ENCODE assay signal across 8 cellular contexts in the genomic region with DNA sequence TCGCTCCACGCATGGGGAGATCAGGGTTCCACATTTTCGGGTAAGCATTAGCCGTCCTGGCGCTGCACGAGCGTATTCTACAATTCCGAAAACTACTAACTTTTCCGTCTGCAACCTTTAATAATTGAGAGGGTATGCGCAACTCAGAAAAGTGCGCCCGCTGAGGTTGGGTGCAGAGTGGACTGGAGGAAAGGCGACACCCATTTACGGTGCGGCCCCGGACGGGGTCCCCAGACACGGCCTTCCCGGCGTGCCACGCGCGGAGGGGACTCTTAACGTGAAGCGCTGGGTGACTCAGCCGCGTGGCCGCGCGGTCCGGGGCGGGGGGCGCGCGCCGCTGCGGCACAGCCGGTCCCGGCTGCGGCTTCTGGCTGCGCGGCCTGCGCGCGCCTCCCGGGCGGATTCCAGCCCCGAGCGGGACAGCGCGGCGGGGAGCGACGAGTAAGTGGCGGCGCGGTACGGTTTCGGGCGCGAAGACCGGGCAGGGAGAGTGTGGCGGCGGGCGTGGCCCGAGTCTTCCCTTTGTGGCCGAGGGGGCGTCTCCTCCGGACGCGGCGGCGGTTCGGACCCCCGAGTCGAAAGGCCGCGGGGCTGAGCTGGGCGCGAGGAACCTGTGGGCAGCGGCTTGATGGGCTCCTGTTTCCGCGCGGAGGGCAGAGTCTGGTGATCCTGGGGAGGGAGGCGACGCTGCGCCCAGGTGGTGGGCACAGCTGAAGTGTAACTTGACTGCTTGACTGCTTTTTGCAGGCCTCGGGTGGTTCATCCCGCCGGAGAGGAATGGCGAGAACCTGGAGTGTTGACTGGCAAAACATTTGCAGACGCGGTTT. TPM values are rescaled to one million over a fixed set of nuclear protein-coding genes. Genes with fewer than 3 reads are reported as not detected.
DNase-seq lines count a peak whose midpoint lies in the region; ATAC-seq and TF ChIP-seq lines count a peak whose summit lies in the region.

A gene (plus strand): TSS at position 330 of the 827 bp plus-strand sequence. CDS start 27,098 bp downstream, outside the sequence.
A gene with protein sequence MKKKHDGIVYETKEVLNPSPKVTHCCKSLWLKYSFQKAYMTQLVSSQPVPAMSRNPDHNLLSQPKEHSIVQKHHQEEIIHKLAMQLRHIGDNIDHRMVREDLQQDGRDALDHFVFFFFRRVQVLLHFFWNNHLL (minus strand): TSS at position 184 of the 827 bp plus-strand sequence. CDS start 16,772 bp downstream, outside the sequence.

- H3K27me3 ChIP-seq in PC-3 (ENCODE audit: low read length) (no peaks in the 10 kb centered on the region), mucosa of stomach (ENCODE audit: control insufficient read depth, insufficient read depth, low read length) (no peaks in the 10 kb centered on the region)

- peak within 1 kb of the TSS; percentile 83 for H3K27ac ChIP-seq in PC-3 (ENCODE audit: low read length)

- peak within 1 kb of the TSS; percentile 93 for H2AFZ ChIP-seq in PC-3 (ENCODE audit: low read length)

- peak; percentile 73 for DNase-seq in DMS114 treated with DMSO at 0.1 percent for 48 hours (lab: John Stamatoyannopoulos, UW; ENCODE audit: unreplicated experiment)
- peak; percentile 68 for DNase-seq in HuH-7.5 (ENCODE audit: low spot score)
- peak; percentile 91 for DNase-seq in PC-3
- DNase-seq in activated T-cell treated with anti-CD3 and anti-CD28 coated beads, Interleukin-2, amount 50 U/mL, for 1 hour = peak; percentile 87
- peak; percentile 95 to 97 for DNase-seq in erythroblast (lab: John Stamatoyannopoulos, UW)
- peak; percentile 55 to 77 for DNase-seq in stimulated activated CD8-positive, alpha-beta memory T cell treated with anti-CD3 and anti-CD28 coated beads, Interleukin-4, amount 100 ng/mL, for 4 hours (ENCODE audit: low read depth in 2 of 2, low spot score in 1 of 2)

- H4K20me1 ChIP-seq in PC-3 (ENCODE audit: low read length) = no peaks in the 10 kb centered on the region

- H3K4me1 ChIP-seq in PC-3 (ENCODE audit: insufficient read depth, low read length) (peaks cover 29% of the 10 kb centered on the region), mucosa of stomach (ENCODE audit: control insufficient read depth, insufficient read depth, low read length) (peaks cover 27% of the 10 kb centered on the region)

- peaks cover 4% of the 10 kb centered on the region for H3F3A ChIP-seq in PC-3 (ENCODE audit: low read length, unreplicated experiment)

- no TSS peak for BruUV-seq in PC-3 (replicated peaks; lab: Mats Ljungman, UMichigan)

- H3K9me2 ChIP-seq in PC-3 (replicated peaks; ENCODE audit: low read length) = no peaks in the 10 kb centered on the region

- H3K4me3 ChIP-seq in PC-3 (ENCODE audit: low read length) (peak within 1 kb of the TSS; percentile 97), mucosa of stomach (ENCODE audit: low read length) (peak within 1 kb of the TSS; percentile 69)

- H3K79me2 ChIP-seq in PC-3 (ENCODE audit: low read length) = peaks cover 49% of the 10 kb centered on the region

- intact Hi-C loops in PC-3 (cut with micrococcal nuclease) = loop anchor here (1.0 to 5.0 kb wide), 2 partner anchors 151 to 164 kb away; a partner anchor contains a TSS

- H3K4me2 ChIP-seq in PC-3 (ENCODE audit: low read length) = peak within 1 kb of the TSS; percentile 80

- POLR2A ChIA-PET in PC-3 (lab: Charles Lee; ENCODE audit: unreplicated experiment) = interaction anchor here (0.7 kb wide), 1 partner anchor 371 kb away, joined by 5 read pairs; no protein-coding TSS in a partner anchor

- CTCF ChIA-PET in PC-3 (lab: Charles Lee) = interaction anchor here (0.8 kb wide), 1 partner anchor 20 kb away, joined by 3 read pairs; no protein-coding TSS in a partner anchor

- peak within 1 kb of the TSS; percentile 94 for H3K9ac ChIP-seq in PC-3 (ENCODE audit: low read length)
- H3K9ac ChIP-seq in mucosa of stomach (ENCODE audit: low read length) = peak within 1 kb of the TSS; percentile 96

- no peak for TF ChIP-seq CTCF in PC-3 (conservative IDR thresholded peaks at IDR 0.05; ENCODE audit: low read depth, low read length)

- no peaks in the 10 kb centered on the region for H3K36me3 ChIP-seq in PC-3 (ENCODE audit: low read depth, low read length)
- H3K36me3 ChIP-seq in mucosa of stomach (ENCODE audit: control insufficient read depth, insufficient read depth, low read length) = no peaks in the 10 kb centered on the region

- peak; percentile 97 for TF ChIP-seq POLR2A in erythroblast (IDR thresholded peaks at IDR 0.05; ENCODE audit: low read length)

- no peaks in the 10 kb centered on the region for H3K9me3 ChIP-seq in PC-3 (ENCODE audit: low read length)
- no peaks in the 10 kb centered on the region for H3K9me3 ChIP-seq in mucosa of stomach (ENCODE audit: control insufficient read depth, low read length)

- ATAC-seq in GM21528 (IDR thresholded peaks at IDR 0.05; ENCODE audit: low FRiP score, unreplicated experiment) = peak; percentile 80
- ATAC-seq in PC-3 = peak; percentile 73

RNA-seq across cellular contexts. Expression of the first gene that starts in this region (rescaled TPM):
- total RNA-seq in PC-3 (2014; rRNA removed) = 20.8 and 26.5 TPM in 2 replicates

RNA-seq across cellular contexts. Expression of the second gene that starts in this region (rescaled TPM):
- not detected in 2 replicates for total RNA-seq in PC-3 (2014; rRNA removed)

Comparison
In these comparisons a context has a peak if more than half of its experiments do, and no peak if none do; other contexts are left out.
1. Peak in every context shown above with its lines: DNase-seq, ATAC-seq, H3K4me3 ChIP-seq and H3K27ac ChIP-seq.